3 cellular contexts compared by ENCODE assay signal in genomic region chr11:97964332-97965004, GRCh38.
A peak's percentile ranks its signal among the peaks of the same experiment; 100 is the strongest.
TF ChIP-seq lines count a peak whose summit lies in the region.

No MANE protein-coding gene starts in this region.

TF ChIP-seq in SK-N-SH, 30 proteins besides CTCF, POLR2A, EP300 and RAD21:
- TF ChIP-seq USF1 (IDR thresholded peaks at IDR 0.05; ENCODE audit: borderline replicate concordance, low read depth) (no peak), FOXJ3 (CRISPR knock-in tag; IDR thresholded peaks at IDR 0.05) (no peak), MXI1 (IDR thresholded peaks at IDR 0.05; ENCODE audit: low read depth, low read length) (no peak), FOXM1 (IDR thresholded peaks at IDR 0.05; ENCODE audit: low read depth) (no peak), SIN3A (IDR thresholded peaks at IDR 0.05; ENCODE audit: borderline replicate concordance, low read depth, low read length) (no peak), MAX (IDR thresholded peaks at IDR 0.05; ENCODE audit: low read depth) (no peak), YY1 (IDR thresholded peaks at IDR 0.05; ENCODE audit: low read depth) (no peak), PBX3 (IDR thresholded peaks at IDR 0.05) (no peak), TEAD4 (IDR thresholded peaks at IDR 0.05; ENCODE audit: borderline replicate concordance, insufficient read depth) (no peak), MEF2A (IDR thresholded peaks at IDR 0.05; ENCODE audit: borderline replicate concordance, low read depth) (no peak), FOSL2 (IDR thresholded peaks at IDR 0.05; ENCODE audit: borderline replicate concordance, low read depth) (no peak), CHD2 (IDR thresholded peaks at IDR 0.05; ENCODE audit: low read length, partially characterized antibody) (no peak), JUND (IDR thresholded peaks at IDR 0.05) (no peak), RXRA (IDR thresholded peaks at IDR 0.05; ENCODE audit: borderline replicate concordance, low read depth) (no peak), NFIC (IDR thresholded peaks at IDR 0.05; ENCODE audit: borderline replicate concordance) (no peak)

TF ChIP-seq in SK-N-SH treated with all-trans-retinoic acid at 6 μM for 48 hours, 23 proteins besides CTCF, POLR2A, EP300 and RAD21:
- TF ChIP-seq ISL1 (CRISPR knock-in tag; IDR thresholded peaks at IDR 0.05) (no peak), CSDC2 (CRISPR knock-in tag; IDR thresholded peaks at IDR 0.05) (no peak), OSR1 (CRISPR knock-in tag; IDR thresholded peaks at IDR 0.05) (no peak), TCF4 (CRISPR knock-in tag; IDR thresholded peaks at IDR 0.05; ENCODE audit: borderline replicate concordance) (no peak), ZC3H10 (CRISPR knock-in tag; IDR thresholded peaks at IDR 0.05) (no peak), TSHZ2 (CRISPR knock-in tag; IDR thresholded peaks at IDR 0.05) (no peak), ZNF8 (CRISPR knock-in tag; IDR thresholded peaks at IDR 0.05) (no peak), RARB (CRISPR knock-in tag; IDR thresholded peaks at IDR 0.05) (no peak), ZNF70 (CRISPR knock-in tag; IDR thresholded peaks at IDR 0.05) (no peak), GLIS3 (CRISPR knock-in tag; IDR thresholded peaks at IDR 0.05) (no peak), ZFP3 (CRISPR knock-in tag; IDR thresholded peaks at IDR 0.05) (no peak), ESRRG (CRISPR knock-in tag; IDR thresholded peaks at IDR 0.05) (no peak), POU6F1 (CRISPR knock-in tag; IDR thresholded peaks at IDR 0.05; ENCODE audit: borderline replicate concordance, low read depth) (no peak), CREB5 (CRISPR knock-in tag; IDR thresholded peaks at IDR 0.05; ENCODE audit: low read depth) (no peak), TOX (CRISPR knock-in tag; IDR thresholded peaks at IDR 0.05; ENCODE audit: borderline replicate concordance) (no peak), ARNTL (CRISPR knock-in tag; IDR thresholded peaks at IDR 0.05; ENCODE audit: borderline replicate concordance, low read depth) (no peak), BACH2 (CRISPR knock-in tag; IDR thresholded peaks at IDR 0.05; ENCODE audit: borderline replicate concordance) (no peak), PATZ1 (CRISPR knock-in tag; IDR thresholded peaks at IDR 0.05; ENCODE audit: borderline replicate concordance) (no peak), SNAI2 (CRISPR knock-in tag; IDR thresholded peaks at IDR 0.05) (no peak), ZNF565 (CRISPR knock-in tag; conservative IDR thresholded peaks at IDR 0.05; ENCODE audit: low read depth) (no peak)

TF ChIP-seq in K562, 482 proteins besides CTCF, POLR2A, EP300 and RAD21 (continues in another document):
- TF ChIP-seq GATAD2B (IDR thresholded peaks at IDR 0.05; ENCODE audit: borderline replicate concordance) (0 out of 2 replicates have a peak, but pooled peaks have one; percentile 18), RBM25 (IDR thresholded peaks at IDR 0.05; ENCODE audit: low read depth, low read length, severe bottlenecking) (peak; percentile 1), YY1 (IDR thresholded peaks at IDR 0.05; ENCODE audit: borderline replicate concordance in 1 of 3, control insufficient read depth in 1 of 3, extremely low read depth in 1 of 3, insufficient read depth in 3 of 3, insufficient read length in 1 of 3, insufficient replicate concordance in 2 of 3, low read depth in 1 of 3, low read length in 2 of 3) (peak in 1 of 3 experiments; percentile 59), PHB2 (IDR thresholded peaks at IDR 0.05; ENCODE audit: low read depth) (no peak), CREB1 (IDR thresholded peaks at IDR 0.05) (peak; percentile 36; the same call in 1 of the 2 replicates), CREB1 (CRISPR knock-in tag; IDR thresholded peaks at IDR 0.05) (0 out of 2 replicates have a peak, but pooled peaks have one; percentile 27), NR2C2 (CRISPR knock-in tag; IDR thresholded peaks at IDR 0.05) (no peak), NR2C2 (tag; IDR thresholded peaks at IDR 0.05) (0 out of 2 replicates have a peak, but pooled peaks have one; percentile 27), ZNF592 (IDR thresholded peaks at IDR 0.05) (0 out of 2 replicates have a peak, but pooled peaks have one; percentile 71), FOXA3 (CRISPR knock-in tag; conservative IDR thresholded peaks at IDR 0.05 in 1 of 2, IDR thresholded peaks at IDR 0.05 in 1 of 2) (peak; percentile 13 to 59; a peak in 2 of 4 replicates), NUFIP1 (IDR thresholded peaks at IDR 0.05; ENCODE audit: partially characterized antibody) (no peak), SNIP1 (IDR thresholded peaks at IDR 0.05; ENCODE audit: low read depth) (0 out of 2 replicates have a peak, but pooled peaks have one; percentile 17), LCOR (CRISPR knock-in tag; IDR thresholded peaks at IDR 0.05) (peak; percentile 99), NFRKB (IDR thresholded peaks at IDR 0.05; ENCODE audit: low read depth) (peak; percentile 90), HOXB6 (CRISPR knock-in tag; IDR thresholded peaks at IDR 0.05; ENCODE audit: borderline replicate concordance) (no peak), CXXC5 (CRISPR knock-in tag; IDR thresholded peaks at IDR 0.05) (peak; percentile 36), TEAD2 (tag; IDR thresholded peaks at IDR 0.05) (no peak), ZMIZ1 (IDR thresholded peaks at IDR 0.05; ENCODE audit: low read depth in 2 of 2, low read length in 2 of 2) (no peak), ZNF766 (CRISPR knock-in tag; conservative IDR thresholded peaks at IDR 0.05) (0 out of 2 replicates have a peak, but pooled peaks have one; percentile 35), DMBX1 (CRISPR knock-in tag; IDR thresholded peaks at IDR 0.05; ENCODE audit: borderline replicate concordance) (peak; percentile 19; the same call in 1 of the 2 replicates), EWSR1 (IDR thresholded peaks at IDR 0.05; ENCODE audit: borderline replicate concordance, low read depth, partially characterized antibody) (no peak), ID3 (CRISPR knock-in tag; IDR thresholded peaks at IDR 0.05) (no peak), ID3 (tag; IDR thresholded peaks at IDR 0.05) (peak; percentile 60; the same call in 1 of the 2 replicates), MAFG (tag; conservative IDR thresholded peaks at IDR 0.05) (0 out of 2 replicates have a peak, but pooled peaks have one; percentile 37), HINFP (tag; conservative IDR thresholded peaks at IDR 0.05; ENCODE audit: low read depth) (peak; percentile 34; the same call in 1 of the 2 replicates), ZHX1 (conservative IDR thresholded peaks at IDR 0.05; ENCODE audit: low read length) (no peak), EHMT2 (IDR thresholded peaks at IDR 0.05) (peak; percentile 16; the same call in 1 of the 2 replicates), ZNF584 (CRISPR knock-in tag; IDR thresholded peaks at IDR 0.05; ENCODE audit: low read depth) (0 out of 2 replicates have a peak, but pooled peaks have one; percentile 3), POLR2H (tag; IDR thresholded peaks at IDR 0.05; ENCODE audit: low read depth) (peak; percentile 4; the same call in 1 of the 2 replicates), ZNF311 (CRISPR knock-in tag; IDR thresholded peaks at IDR 0.05) (no peak), JUN (IDR thresholded peaks at IDR 0.05; ENCODE audit: borderline replicate concordance, low read depth, low read length) (0 out of 2 replicates have a peak, but pooled peaks have one; percentile 7), JUN (CRISPR knock-in tag; IDR thresholded peaks at IDR 0.05; ENCODE audit: borderline replicate concordance) (no peak), CREM (IDR thresholded peaks at IDR 0.05; ENCODE audit: low read depth) (0 out of 2 replicates have a peak, but pooled peaks have one; percentile 21), EP400 (IDR thresholded peaks at IDR 0.05) (peak; percentile 13; the same call in 1 of the 2 replicates)
